Comparison of ENCODE assay signal across 1 cellular context in genomic region chr3:15783361-15783969, GRCh38.
TF ChIP-seq lines count a peak whose summit lies in the region.

No MANE protein-coding gene starts in this region.

TF ChIP-seq in HCT116, 20 proteins besides CTCF, POLR2A, EP300 and RAD21 (continued from another document):
- TF ChIP-seq MAX (IDR thresholded peaks at IDR 0.05) (no peak), YY1 (IDR thresholded peaks at IDR 0.05; ENCODE audit: extremely low read depth, insufficient replicate concordance, low read depth, low read length) (no peak), EGR1 (IDR thresholded peaks at IDR 0.05; ENCODE audit: low read depth) (no peak), SIN3A (IDR thresholded peaks at IDR 0.05; ENCODE audit: low read depth) (no peak), EZH2phosphoT487 (IDR thresholded peaks at IDR 0.05; ENCODE audit: borderline replicate concordance) (no peak), ELF1 (IDR thresholded peaks at IDR 0.05; ENCODE audit: borderline replicate concordance, low read depth) (no peak), ZFX (IDR thresholded peaks at IDR 0.05) (no peak), SRF (IDR thresholded peaks at IDR 0.05; ENCODE audit: low read depth) (no peak), EZH2 (IDR thresholded peaks at IDR 0.05) (no peak)
